26 cellular contexts compared by ENCODE assay signal in the genomic region with DNA sequence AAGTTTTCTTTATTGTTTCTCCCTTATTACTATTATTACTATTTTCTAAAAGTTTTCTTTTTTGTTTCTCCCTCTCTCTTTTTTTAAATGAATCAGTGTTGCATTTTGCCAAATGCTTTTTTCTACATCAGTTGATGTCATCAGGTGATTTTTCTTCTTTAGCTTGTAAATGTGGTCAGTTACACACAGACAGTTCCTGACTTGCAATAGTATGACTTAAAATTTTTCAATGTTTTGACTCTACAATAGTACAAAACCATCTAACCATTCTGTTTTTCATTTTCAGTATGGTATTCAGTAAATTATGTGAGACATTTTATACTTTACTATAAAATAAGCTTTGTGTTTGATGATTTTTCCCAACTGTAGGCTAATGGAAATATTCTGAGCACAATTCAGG.
"Had no signal": no experiment of that assay in that cellular context is flagged by ENCODE, and none has a peak within 500 bp of the region (broad histone marks: within the 10 kb centered on the region; RNA-seq: fewer than 3 reads in every experiment).

No MANE protein-coding gene starts in this region.

- ATAC-seq: effector memory CD8-positive, alpha-beta T cell; esophagus mucosa; foreskin keratinocyte; gastrocnemius medialis; gastroesophageal sphincter; heart left ventricle; heart right ventricle had no signal

- DNase-seq: colonic mucosa; cortex of kidney; dermis blood vessel endothelial cell; dorsolateral prefrontal cortex; effector CD4-positive, alpha-beta T cell; effector CD8-positive, alpha-beta T cell; effector memory CD4-positive, alpha-beta T cell; effector memory CD8-positive, alpha-beta T cell; endodermal cell; erythroblast; esophagus squamous epithelium; foreskin fibroblast; foreskin keratinocyte; foreskin melanocyte; gastrocnemius medialis; glutamatergic neuron; head of caudate nucleus; heart left ventricle; heart right ventricle had no signal

- H3K9me3 Mint-ChIP-seq: dendritic cell treated with granulocyte-macrophage colony-stimulating factor and Interleukin-4, amounts not matched to agents 40 ng/mL and 50 ng/mL, for 4 days had no signal

- FAIRE-seq: colon, endometrium, endothelial cell of umbilical vein, frontal cortex had no signal

- H3K27ac Mint-ChIP-seq: dendritic cell treated with granulocyte-macrophage colony-stimulating factor and Interleukin-4, amounts not matched to agents 40 ng/mL and 50 ng/mL, for 4 days; effector memory CD8-positive, alpha-beta T cell; endodermal cell had no signal

- H3K4me3 Mint-ChIP-seq: dendritic cell treated with granulocyte-macrophage colony-stimulating factor and Interleukin-4, amounts not matched to agents 40 ng/mL and 50 ng/mL, for 4 days; effector memory CD8-positive, alpha-beta T cell; endodermal cell had no signal
